In the genomic region with DNA sequence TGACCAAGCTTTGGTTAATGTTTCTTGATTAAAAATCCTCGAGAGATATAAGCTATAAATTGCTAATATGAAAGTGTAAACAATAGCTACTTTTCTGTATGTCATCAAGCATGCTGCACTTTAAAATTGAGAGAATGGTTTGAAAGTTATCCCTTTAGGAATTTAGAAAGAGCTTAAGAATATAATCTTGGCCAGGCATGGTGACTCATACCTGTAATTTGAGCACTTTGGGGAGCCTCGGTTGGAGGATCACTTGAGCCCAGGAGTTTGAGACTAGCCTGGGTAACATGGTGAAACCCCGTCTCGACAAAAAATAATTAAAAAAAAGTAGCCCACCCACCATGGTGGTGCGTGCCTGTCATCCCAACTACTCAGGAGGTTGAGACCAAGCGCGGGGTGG, we compare ENCODE assay signal across 23 cellular contexts. TPM values are rescaled to one million over a fixed set of nuclear protein-coding genes. Genes with fewer than 3 reads are reported as not detected.
DNase-seq lines count a peak whose midpoint lies in the region; ATAC-seq and TF ChIP-seq lines count a peak whose summit lies in the region.
"Had no signal": no experiment of that assay in that cellular context is flagged by ENCODE, and none has a peak within 500 bp of the region (broad histone marks: within the 10 kb centered on the region; RNA-seq: fewer than 3 reads in every experiment).

No MANE protein-coding gene starts in this region.

- dilution Hi-C loops in mammary epithelial cell (cut with HindIII; ENCODE audit: low sequenced_read_pairs), result no loop called here

- H3K79me2 ChIP-seq in mammary epithelial cell (ENCODE audit: insufficient read depth, low read length) (no peaks in the 10 kb centered on the region), PC-3 (ENCODE audit: low read length) (no peaks in the 10 kb centered on the region)

- H3K4me2 ChIP-seq in mammary epithelial cell (ENCODE audit: insufficient read depth, low read depth, low read length) (no peak overlapping the region), PC-3 (ENCODE audit: low read length) (no peak overlapping the region)
- H3K4me2 ChIP-seq: BLaER1 treated with 17β-estradiol and CSF1 and Interleukin-3, amounts not matched to agents 10 nM and 100 nM had no signal

- no peak overlapping the region for H2AFZ ChIP-seq in mammary epithelial cell (ENCODE audit: low read depth, low read length)
- no peak overlapping the region for H2AFZ ChIP-seq in PC-3 (ENCODE audit: low read length)

- H3F3A ChIP-seq in PC-3 (ENCODE audit: low read length, unreplicated experiment), result no peaks in the 10 kb centered on the region

- H3K36me3 ChIP-seq in mammary epithelial cell (ENCODE audit: insufficient read depth, low read length) (no peaks in the 10 kb centered on the region), PC-3 (ENCODE audit: low read depth, low read length) (no peaks in the 10 kb centered on the region), aorta (ENCODE audit: control insufficient read depth in 1 of 2, insufficient read depth in 2 of 2, low read length in 1 of 2) (no peaks in the 10 kb centered on the region)
- H3K36me3 ChIP-seq: BLaER1 treated with 17β-estradiol and CSF1 and Interleukin-3, amounts not matched to agents 10 nM and 100 nM had no signal

- CTCF ChIA-PET in MCF 10A (lab: Yijun Ruan, JAX) (no interaction called here), mammary epithelial cell (lab: Charles Lee; ENCODE audit: low non-redundant PET) (no interaction called here), PC-3 (lab: Charles Lee) (no interaction called here)

- H3K9me3 ChIP-seq in mammary epithelial cell (replicated peaks; ENCODE audit: insufficient read depth, low read length) (no peaks in the 10 kb centered on the region), PC-3 (ENCODE audit: low read length) (no peaks in the 10 kb centered on the region), aorta (ENCODE audit: control insufficient read depth, low read length) (no peaks in the 10 kb centered on the region)

- in situ Hi-C loops in mammary epithelial cell (cut with MboI; ENCODE audit: low sequenced_read_pairs in 2 of 2), result no loop called here

- H3K9ac ChIP-seq in mammary epithelial cell (ENCODE audit: insufficient read depth, low read length) (no peak overlapping the region), PC-3 (ENCODE audit: low read length) (no peak overlapping the region)
- H3K9ac ChIP-seq: BLaER1 treated with 17β-estradiol and CSF1 and Interleukin-3, amounts not matched to agents 10 nM and 100 nM had no signal

- WGBS in mammary epithelial cell (ENCODE audit: low coverage, missing lambda C conversion rate), result 35% methylated on average over 4 of the region's 7 CpGs
- 76 to 80% methylated on average over 7 of the region's 7 CpGs for WGBS in aorta, 2 donors

- H4K20me1 ChIP-seq in mammary epithelial cell (ENCODE audit: insufficient read depth, low read length), result no peaks in the 10 kb centered on the region
- H4K20me1 ChIP-seq in PC-3 (ENCODE audit: low read length), result no peaks in the 10 kb centered on the region
- H4K20me1 ChIP-seq: BLaER1 treated with 17β-estradiol and CSF1 and Interleukin-3, amounts not matched to agents 10 nM and 100 nM had no signal

- no peak overlapping the region for H3K4me3 Mint-ChIP-seq in MCF 10A (ENCODE audit: unreplicated experiment)
- H3K4me3 Mint-ChIP-seq: CD8-positive, alpha-beta T cell had no signal

- intact Hi-C loops in MCF 10A (cut with micrococcal nuclease) (no loop called here), mammary epithelial cell (cut with micrococcal nuclease) (no loop called here), PC-3 (cut with micrococcal nuclease) (no loop called here), aorta (cut with DNase I) (no loop called here)

- no peak overlapping the region for H3K4me3 ChIP-seq in mammary epithelial cell (replicated peaks in 1 of 3; ENCODE audit: insufficient read depth in 1 of 3, low read depth in 2 of 3, low read length in 3 of 3)
- H3K4me3 ChIP-seq in PC-3 (ENCODE audit: low read length), result no peak overlapping the region
- H3K4me3 ChIP-seq in aorta (ENCODE audit: low read length in 2 of 2), result no peak overlapping the region
- H3K4me3 ChIP-seq: BLaER1 treated with 17β-estradiol and CSF1 and Interleukin-3, amounts not matched to agents 10 nM and 100 nM had no signal

- no peaks in the 10 kb centered on the region for H3K27me3 ChIP-seq in mammary epithelial cell (ENCODE audit: insufficient read depth, low read length)
- H3K27me3 ChIP-seq in PC-3 (ENCODE audit: low read length), result no peaks in the 10 kb centered on the region
- no peaks in the 10 kb centered on the region for H3K27me3 ChIP-seq in aorta (ENCODE audit: control insufficient read depth in 1 of 2, insufficient read depth in 2 of 2, low read length in 1 of 2)
- H3K27me3 ChIP-seq: BLaER1 treated with 17β-estradiol and CSF1 and Interleukin-3, amounts not matched to agents 10 nM and 100 nM had no signal

- no peaks in the 10 kb centered on the region for H3K4me1 Mint-ChIP-seq in MCF 10A (ENCODE audit: insufficient read depth, unreplicated experiment)

- no peak overlapping the region for H3K27ac Mint-ChIP-seq in MCF 10A (ENCODE audit: low read depth, unreplicated experiment)
- H3K27ac Mint-ChIP-seq: CD8-positive, alpha-beta T cell had no signal

- BruUV-seq in MCF 10A (replicated peaks; lab: Mats Ljungman, UMichigan), result no TSS peak
- BruUV-seq in mammary epithelial cell (replicated peaks; lab: Mats Ljungman, UMichigan), result no TSS peak
- no TSS peak for BruUV-seq in PC-3 (replicated peaks; lab: Mats Ljungman, UMichigan)

- no peak for ATAC-seq in PC-3
- no peak for ATAC-seq in aorta (ENCODE audit: low FRiP score)
- ATAC-seq in HG03378 (IDR thresholded peaks at IDR 0.05; ENCODE audit: unreplicated experiment), result no peak
- ATAC-seq: CD8-positive, alpha-beta T cell; HepG2; Panc1 had no signal

- H3K36me3 Mint-ChIP-seq in MCF 10A (ENCODE audit: insufficient read depth, unreplicated experiment), result no peaks in the 10 kb centered on the region
- H3K36me3 Mint-ChIP-seq: CD8-positive, alpha-beta T cell had no signal

- no peaks in the 10 kb centered on the region for H3K4me1 ChIP-seq in mammary epithelial cell (ENCODE audit: insufficient read depth, low read length)
- H3K4me1 ChIP-seq in PC-3 (ENCODE audit: insufficient read depth, low read length), result no peaks in the 10 kb centered on the region
- peaks cover 0 to 1% of the 10 kb centered on the region in 2 donors for H3K4me1 ChIP-seq in aorta (ENCODE audit: control insufficient read depth in 1 of 2, insufficient read depth in 2 of 2, low read length in 2 of 2)
- H3K4me1 ChIP-seq: BLaER1 treated with 17β-estradiol and CSF1 and Interleukin-3, amounts not matched to agents 10 nM and 100 nM had no signal

- H3K9me2 ChIP-seq in PC-3 (replicated peaks; ENCODE audit: low read length), result no peaks in the 10 kb centered on the region

- no peaks in the 10 kb centered on the region for H3K27me3 Mint-ChIP-seq in MCF 10A (ENCODE audit: insufficient read depth, unreplicated experiment)

- H3K27ac ChIP-seq in mammary epithelial cell (ENCODE audit: insufficient read depth, low read depth, low read length) (no peak overlapping the region), PC-3 (ENCODE audit: low read length) (no peak overlapping the region), aorta (ENCODE audit: low read depth in 1 of 2, low read length in 2 of 2) (no peak overlapping the region)
- H3K27ac ChIP-seq: 22Rv1; BLaER1 treated with 17β-estradiol and CSF1 and Interleukin-3, amounts not matched to agents 10 nM and 100 nM had no signal

- DNase-seq in MCF 10A (ENCODE audit: unreplicated experiment) (peak; percentile 20), mammary epithelial cell (no peak), PC-3 (peak; percentile 17), fibroblast of peridontal ligament (ENCODE audit: extremely low read depth) (peak; percentile 64), stromal cell of bone marrow (ENCODE audit: low read depth) (peak; percentile 23), aorta (no peak), COLO829 (ENCODE audit: low spot score) (no peak)
- DNase-seq: Calu3; CD8-positive, alpha-beta T cell; DMS53; KBM-7; MV-4-11; NCI-H1105 treated with DMSO at 0.1 percent for 48 hours; NCI-H2029 treated with DMSO at 0.1 percent for 48 hours; NCI-H226; NCI-H510A treated with DMSO at 0.1 percent for 48 hours; NCI-H748 treated with DMSO at 0.1 percent for 48 hours; SIG-M5 had no signal

- peaks cover 15% of the 10 kb centered on the region for H3K9me3 Mint-ChIP-seq in MCF 10A (ENCODE audit: unreplicated experiment)

- TF ChIP-seq CTCF in MCF 10A (IDR thresholded peaks at IDR 0.05; ENCODE audit: unreplicated experiment), result no peak
- no peak for TF ChIP-seq CTCF in mammary epithelial cell (conservative IDR thresholded peaks at IDR 0.05 in 1 of 2, IDR thresholded peaks at IDR 0.05 in 1 of 2; ENCODE audit: extremely low read depth in 1 of 2, insufficient read depth in 1 of 2, low read depth in 1 of 2, low read length in 2 of 2)
- no peak for TF ChIP-seq CTCF in PC-3 (conservative IDR thresholded peaks at IDR 0.05; ENCODE audit: low read depth, low read length)

- POLR2A ChIA-PET in MCF 10A (lab: Yijun Ruan, JAX), result interaction anchor here (0.6 kb wide), 1 partner anchor 1796 kb away, joined by 3 read pairs; no protein-coding TSS in a partner anchor
- POLR2A ChIA-PET in PC-3 (lab: Charles Lee; ENCODE audit: unreplicated experiment), result no interaction called here

RNA-seq across cellular contexts. Expression of a gene that starts 12.2 kb away (rescaled TPM):
- not detected in 2 replicates for total RNA-seq in MCF 10A (2022)
- total RNA-seq in mammary epithelial cell, result not detected
- not detected for polyA plus RNA-seq in mammary epithelial cell
- polyA minus RNA-seq in mammary epithelial cell, result not detected
- total RNA-seq in PC-3 (2014; rRNA removed), result 0.04 TPM in 1 of 2 replicates, not detected in the other
- not detected for total RNA-seq in aorta
- polyA plus RNA-seq in aorta, result not detected
- total RNA-seq: Calu3; CD8-positive, alpha-beta T cell; HepG2 had no signal
- polyA plus RNA-seq: HepG2 had no signal

Comparison
In these comparisons a context has a peak if more than half of its experiments do, and no peak if none do; other contexts are left out.
1. DNase-seq: peak in MCF 10A (single experiment), PC-3 (single experiment), fibroblast of peridontal ligament (single experiment) and stromal cell of bone marrow (single experiment); none in mammary epithelial cell (single experiment), aorta (0 of 2) and COLO829 (single experiment).